ENCODE assay signal across 22 cellular contexts in the genomic region with DNA sequence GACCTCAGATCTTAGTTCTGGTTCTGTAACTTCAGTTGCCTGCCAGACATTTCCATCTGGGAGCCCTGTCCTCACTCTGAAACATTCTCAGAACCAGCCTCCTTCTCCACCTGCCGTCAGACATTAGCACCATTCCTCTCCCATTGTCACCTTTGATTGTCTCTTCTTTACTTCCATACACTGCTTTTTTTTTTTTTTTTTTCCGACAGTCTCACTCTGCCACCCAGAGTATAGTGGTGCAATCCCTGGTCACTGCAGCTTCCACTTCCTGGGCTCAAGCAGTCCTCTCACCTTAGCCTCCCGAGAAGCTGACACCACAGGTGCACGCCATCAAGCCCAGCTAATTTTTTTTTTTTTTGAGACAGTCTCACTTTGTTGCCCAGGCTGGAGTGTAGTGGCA. TPM values are rescaled to one million over a fixed set of nuclear protein-coding genes. Genes with fewer than 3 reads are reported as not detected.
DNase-seq lines count a peak whose midpoint lies in the region; ATAC-seq, FAIRE-seq and TF ChIP-seq lines count a peak whose summit lies in the region.
"Had no signal": no experiment of that assay in that cellular context is flagged by ENCODE, and none has a peak within 500 bp of the region (broad histone marks: within the 10 kb centered on the region; RNA-seq: fewer than 3 reads in every experiment).

No MANE protein-coding gene starts in this region.

- SMC1A ChIA-PET in GM12878 (lab: Charles Lee; ENCODE audit: uncharacterized antibody, unreplicated experiment): interaction anchor here (1.3 to 1.4 kb wide), 3 partner anchors 12 to 156 kb away, joined by 3 to 4 read pairs (median 3); no protein-coding TSS in a partner anchor

- H3K4me2 ChIP-seq in GM12878 (ENCODE audit: control insufficient read depth, insufficient read depth): peak overlapping the region; percentile 26; the same call in 1 of the 2 replicates
- no peak overlapping the region for H3K4me2 ChIP-seq in HepG2 (ENCODE audit: low read depth, low read length)

- H3K36me3 Mint-ChIP-seq in activated T-helper 1 cell treated with anti-CD3 and anti-CD28 coated beads, Interleukin-12 subunit alpha, Interleukin-12 subunit beta, Interleukin-2, Interleukin-4 antibody, amounts not matched to agents 30 ng/mL and 10 ng/mL and 1 ng/mL, durations not matched to agents 14 hours and 24 hours and 36 hours (ENCODE audit: low read depth): no peaks in the 10 kb centered on the region
- H3K36me3 Mint-ChIP-seq: activated naive CD4-positive, alpha-beta T cell treated with anti-CD3 and anti-CD28 coated beads, Interleukin-2, amount 10 ng/mL, durations not matched to agents 7 days and 5 days; CD8-positive, alpha-beta T cell had no signal

- peak; percentile 0 for TF ChIP-seq CTCF in AG09309 (IDR thresholded peaks at IDR 0.05; ENCODE audit: control insufficient read depth, insufficient read depth, low read depth, low read length, missing control alignments)
- no peak for TF ChIP-seq CTCF in GM12878 (IDR thresholded peaks at IDR 0.05 in 2 of 3, conservative IDR thresholded peaks at IDR 0.05 in 1 of 3; ENCODE audit: control insufficient read depth in 2 of 3, extremely low read depth in 1 of 3, insufficient read depth in 1 of 3, low read depth in 3 of 3, low read length in 3 of 3)
- peak; percentile 37; the same call in 1 of the 2 replicates for TF ChIP-seq CTCF in HepG2 (CRISPR knock-in tag; IDR thresholded peaks at IDR 0.05)

- POLR2A ChIA-PET in GM12878 (lab: Charles Lee) (interaction anchor here (0.7 to 1.4 kb wide), 3 partner anchors 16 to 211 kb away, joined by 4 to 8 read pairs (median 4); no protein-coding TSS in a partner anchor), HepG2 (lab: Yijun Ruan, JAX) (no interaction called here)

- FAIRE-seq in GM12878 (lab: Jason Lieb, UNC) (no peak), HepG2 (lab: Jason Lieb, UNC) (no peak)
- FAIRE-seq: small intestine had no signal

- H3K9ac ChIP-seq in GM12878 (ENCODE audit: control insufficient read depth, insufficient read depth, low read length) (no peak overlapping the region), HepG2 (ENCODE audit: insufficient read depth, low read depth, low read length) (no peak overlapping the region)

- H2AFZ ChIP-seq in GM12878 (ENCODE audit: control insufficient read depth, low read depth, low read length) (no peak overlapping the region), HepG2 (ENCODE audit: low read length) (no peak overlapping the region)

- peaks cover 13% of the 10 kb centered on the region for H3K9me3 Mint-ChIP-seq in activated T-helper 1 cell treated with anti-CD3 and anti-CD28 coated beads, Interleukin-12 subunit alpha, Interleukin-12 subunit beta, Interleukin-2, Interleukin-4 antibody, amounts not matched to agents 30 ng/mL and 10 ng/mL and 1 ng/mL, durations not matched to agents 14 hours and 24 hours and 36 hours

- intact Hi-C loops in GM12878 (cut with micrococcal nuclease; ENCODE audit: unreplicated experiment) (no loop called here), HepG2 (cut with micrococcal nuclease; ENCODE audit: unreplicated experiment) (no loop called here)
- intact Hi-C loops in activated T-helper 1 cell treated with anti-CD3 and anti-CD28 coated beads, Interleukin-12 subunit alpha, Interleukin-12 subunit beta, Interleukin-2, Interleukin-4 antibody, amounts not matched to agents 30 ng/mL and 10 ng/mL and 1 ng/mL, durations not matched to agents 14 hours and 24 hours and 36 hours (cut with micrococcal nuclease): no loop called here

- RAD21 ChIA-PET in GM12878 (lab: Charles Lee; ENCODE audit: unreplicated experiment): interaction anchor here (0.6 to 1.3 kb wide), 2 partner anchors 153 to 309 kb away, joined by 3 to 6 read pairs; no protein-coding TSS in a partner anchor

- CTCF ChIA-PET in GM12878 (lab: Yijun Ruan, JAX) (interaction anchor here (0.7 to 0.9 kb wide), 2 partner anchors 153 to 182 kb away, joined by 3 read pairs; no protein-coding TSS in a partner anchor), HepG2 (lab: Yijun Ruan, JAX; ENCODE audit: low intra/inter-chr PET ratio, low total read pairs) (no interaction called here)

- peaks cover 4% of the 10 kb centered on the region for H3K27me3 Mint-ChIP-seq in activated T-helper 1 cell treated with anti-CD3 and anti-CD28 coated beads, Interleukin-12 subunit alpha, Interleukin-12 subunit beta, Interleukin-2, Interleukin-4 antibody, amounts not matched to agents 30 ng/mL and 10 ng/mL and 1 ng/mL, durations not matched to agents 14 hours and 24 hours and 36 hours (ENCODE audit: insufficient read depth)

- no peak overlapping the region for H3K27ac Mint-ChIP-seq in activated T-helper 1 cell treated with anti-CD3 and anti-CD28 coated beads, Interleukin-12 subunit alpha, Interleukin-12 subunit beta, Interleukin-2, Interleukin-4 antibody, amounts not matched to agents 30 ng/mL and 10 ng/mL and 1 ng/mL, durations not matched to agents 14 hours and 24 hours and 36 hours
- H3K27ac Mint-ChIP-seq: activated CD4-positive, alpha-beta memory T cell treated with anti-CD3 and anti-CD28 coated beads, Interleukin-2, amount 10 ng/mL, durations not matched to agents 7 days and 5 days; activated naive CD4-positive, alpha-beta T cell treated with anti-CD3 and anti-CD28 coated beads, Interleukin-2, amount 10 ng/mL, durations not matched to agents 7 days and 5 days; CD8-positive, alpha-beta T cell; H9 had no signal

- ATAC-seq in GM12878 (no peak), HepG2 (0 out of 3 replicates have a peak, but pooled peaks have one; percentile 32), HG03045 (IDR thresholded peaks at IDR 0.05; ENCODE audit: unreplicated experiment) (no peak)
- ATAC-seq: CD8-positive, alpha-beta T cell had no signal

- no TSS peak for BruUV-seq in GM12878 (replicated peaks; lab: Mats Ljungman, UMichigan)
- BruUV-seq in HepG2 (replicated peaks; lab: Mats Ljungman, UMichigan): no TSS peak

- DNase-seq in AG09309 (ENCODE audit: low read depth) (no peak), NCI-H146 (lab: John Stamatoyannopoulos, UW) (peak; percentile 53), GM12878 (ENCODE audit: low read depth, low spot score) (no peak), HepG2 (ENCODE audit: low spot score) (no peak), NCI-H2227 treated with DMSO at 0.1 percent for 48 hours (lab: John Stamatoyannopoulos, UW) (no peak)
- DNase-seq in activated T-helper 1 cell treated with anti-CD3 and anti-CD28 coated beads, Interleukin-12 subunit alpha, Interleukin-12 subunit beta, Interleukin-2, Interleukin-4 antibody, amounts not matched to agents 30 ng/mL and 10 ng/mL and 1 ng/mL, durations not matched to agents 14 hours and 24 hours and 36 hours (ENCODE audit: low spot score): no peak
- DNase-seq: activated CD4-positive, alpha-beta memory T cell treated with anti-CD3 and anti-CD28 coated beads, Interleukin-2, amount 10 ng/mL, durations not matched to agents 7 days and 5 days; activated CD4-positive, alpha-beta T cell treated with anti-CD3 and anti-CD28 coated beads for 1 hour; activated CD8-positive, alpha-beta memory T cell treated with anti-CD3 and anti-CD28 coated beads, Interleukin-2, amount 50 U/mL, for 4 hours; activated naive CD4-positive, alpha-beta T cell treated with anti-CD3 and anti-CD28 coated beads, Interleukin-2, amount 10 ng/mL, durations not matched to agents 7 days and 5 days; CD8-positive, alpha-beta T cell; cerebellar nuclear complex; esophagus squamous epithelium; H9; NCI-H1436 treated with DMSO at 0.1 percent for 48 hours; NCI-H510A; nephron progenitor cell; stimulated activated naive CD4-positive, alpha-beta T cell treated with Interleukin-2 at 50 U/mL for 16 hours had no signal

- H3K36me3 ChIP-seq in GM12878 (ENCODE audit: control insufficient read depth in 2 of 2, insufficient read depth in 2 of 2, low read length in 1 of 2) (no peaks in the 10 kb centered on the region), HepG2 (replicated peaks in 1 of 2; ENCODE audit: control insufficient read depth in 1 of 2, insufficient read depth in 2 of 2, low read length in 2 of 2) (no peaks in the 10 kb centered on the region)
- H3K36me3 ChIP-seq: adrenal gland, esophagus squamous epithelium had no signal

- no peak overlapping the region for H3K4me3 Mint-ChIP-seq in activated T-helper 1 cell treated with anti-CD3 and anti-CD28 coated beads, Interleukin-12 subunit alpha, Interleukin-12 subunit beta, Interleukin-2, Interleukin-4 antibody, amounts not matched to agents 30 ng/mL and 10 ng/mL and 1 ng/mL, durations not matched to agents 14 hours and 24 hours and 36 hours
- H3K4me3 Mint-ChIP-seq: activated CD4-positive, alpha-beta memory T cell treated with anti-CD3 and anti-CD28 coated beads, Interleukin-2, amount 10 ng/mL, durations not matched to agents 7 days and 5 days; activated naive CD4-positive, alpha-beta T cell treated with anti-CD3 and anti-CD28 coated beads, Interleukin-2, amount 10 ng/mL, durations not matched to agents 7 days and 5 days; CD8-positive, alpha-beta T cell; H9; nephron progenitor cell had no signal

- H3K27ac ChIP-seq in GM12878 (ENCODE audit: control insufficient read depth, insufficient read depth) (no peak overlapping the region), HepG2 (ENCODE audit: extremely low read length, insufficient read depth, low read length) (no peak overlapping the region)
- H3K27ac ChIP-seq: adrenal gland, foreskin keratinocyte had no signal

- TF ChIP-seq POLR2A in GM12878 (IDR thresholded peaks at IDR 0.05; ENCODE audit: low read depth, low read length) (no peak), HepG2 (IDR thresholded peaks at IDR 0.05; ENCODE audit: insufficient read depth in 1 of 2, low read depth in 2 of 2, low read length in 2 of 2) (no peak)

- H3K4me1 ChIP-seq in GM12878 (ENCODE audit: control insufficient read depth, insufficient read depth, low read length) (peaks cover 20% of the 10 kb centered on the region), HepG2 (ENCODE audit: insufficient read depth, low read length) (no peaks in the 10 kb centered on the region)
- H3K4me1 ChIP-seq: foreskin keratinocyte had no signal

- TF ChIP-seq RAD21 in GM12878 (IDR thresholded peaks at IDR 0.05; ENCODE audit: insufficient read depth, low read depth, low read length): no peak
- TF ChIP-seq RAD21 in HepG2 (CRISPR knock-in tag; IDR thresholded peaks at IDR 0.05): no peak

- H4K20me1 ChIP-seq in GM12878 (ENCODE audit: control insufficient read depth, insufficient read depth) (no peaks in the 10 kb centered on the region), HepG2 (ENCODE audit: insufficient read depth, low read length) (no peaks in the 10 kb centered on the region)

- H3K9me3 ChIP-seq in GM12878 (replicated peaks; ENCODE audit: control insufficient read depth, insufficient read depth, low read length) (no peaks in the 10 kb centered on the region; the same call in 2 of the 3 replicates), HepG2 (ENCODE audit: low read length) (peaks cover 10% of the 10 kb centered on the region)
- H3K9me3 ChIP-seq: adrenal gland, esophagus squamous epithelium had no signal

- no peaks in the 10 kb centered on the region for H3K27me3 ChIP-seq in GM12878 (replicated peaks in 1 of 2; ENCODE audit: control insufficient read depth in 2 of 2, insufficient read depth in 2 of 2, low read length in 1 of 2)
- no peaks in the 10 kb centered on the region for H3K27me3 ChIP-seq in HepG2 (ENCODE audit: control insufficient read depth in 1 of 2, insufficient read depth in 2 of 2, low read length in 2 of 2)
- H3K27me3 ChIP-seq: adrenal gland, foreskin keratinocyte had no signal

- TF ChIP-seq EP300 in GM12878 (IDR thresholded peaks at IDR 0.05; ENCODE audit: borderline replicate concordance in 1 of 2, control insufficient read depth in 1 of 2, low read depth in 2 of 2, low read length in 2 of 2) (no peak), HepG2 (IDR thresholded peaks at IDR 0.05; ENCODE audit: low read depth in 2 of 2, low read length in 2 of 2) (no peak), HepG2 (CRISPR knock-in tag; IDR thresholded peaks at IDR 0.05; ENCODE audit: borderline replicate concordance) (no peak)

- H3K79me2 ChIP-seq in GM12878 (ENCODE audit: control insufficient read depth, insufficient read depth, low read length) (no peaks in the 10 kb centered on the region), HepG2 (ENCODE audit: insufficient read depth, low read length) (no peaks in the 10 kb centered on the region)

- in situ Hi-C loops in GM12878 (cut with MboI): no loop called here
- in situ Hi-C loops in HepG2 (cut with HindIII; ENCODE audit: extremely low pct_ligation_motif_present, low pct_unique_long_range_greater_than_20kb): no loop called here

- H3K4me1 Mint-ChIP-seq in activated T-helper 1 cell treated with anti-CD3 and anti-CD28 coated beads, Interleukin-12 subunit alpha, Interleukin-12 subunit beta, Interleukin-2, Interleukin-4 antibody, amounts not matched to agents 30 ng/mL and 10 ng/mL and 1 ng/mL, durations not matched to agents 14 hours and 24 hours and 36 hours (ENCODE audit: low read depth): peaks cover 13% of the 10 kb centered on the region

- WGBS in GM12878 (ENCODE audit: insufficient coverage, insufficient replicate concordance, low lambda C conversion rate, missing lambda C conversion rate): 83% methylated on average over 2 of the region's 4 CpGs
- 97% methylated on average over 3 of the region's 4 CpGs for WGBS in HepG2 (ENCODE audit: low lambda C conversion rate)

- no peak overlapping the region for H3K4me3 ChIP-seq in AG09309 (ENCODE audit: control insufficient read depth, low read depth, low read length)
- no peak overlapping the region for H3K4me3 ChIP-seq in GM12878
- no peak overlapping the region for H3K4me3 ChIP-seq in HepG2 (replicated peaks in 1 of 3; ENCODE audit: insufficient read depth in 1 of 3, low read depth in 2 of 3, low read length in 3 of 3)
- H3K4me3 ChIP-seq: esophagus squamous epithelium had no signal

RNA-seq across cellular contexts. Expression of a gene that starts 21.1 kb away (rescaled TPM):
- total RNA-seq in GM12878 (2013; cell fraction: nucleolus; rRNA removed): 89.2 and 94.9 TPM in 2 replicates
- 8.5 and 9.4 TPM in 2 replicates for total RNA-seq in GM12878 (2014; rRNA removed)
- total RNA-seq in GM12878 (2014; rRNA removed; fragmentation: Illumina TruSeq; extraction: Trizol): 8.8 and 9.0 TPM in 2 replicates
- 36.5 and 39.0 TPM in 2 replicates for total RNA-seq in GM12878 (2021)
- 15.1 TPM for polyA plus RNA-seq in GM12878 (2011; ENCODE audit: low read depth)
- 7.1 and 11.2 TPM in 2 replicates for polyA plus RNA-seq in GM12878 (2011; rRNA removed)
- 9.9 and 12.4 TPM in 2 replicates for polyA plus RNA-seq in GM12878 (2011; cell fraction: cytosol; rRNA removed)
- 21.7 and 25.1 TPM in 2 replicates for polyA plus RNA-seq in GM12878 (2011; cell fraction: nucleus; rRNA removed)
- 16.0 and 23.3 TPM in 2 replicates for polyA plus RNA-seq in GM12878 (2012)
- polyA plus RNA-seq in GM12878 (2014; fragmentation: Illumina TruSeq; extraction: Trizol): 15.9 and 17.3 TPM in 2 replicates
- 1 to 10 TPM; 1.7 to 3.3 TPM for polyA plus RNA-seq in GM12878 (2014; fragmentation: Nextera tagmentation; extraction: Ambion mirVana)
- polyA plus RNA-seq in GM12878 (2014; rRNA removed): 11.3 and 14.2 TPM in 2 replicates
- polyA plus RNA-seq in GM12878 (2016; fragmentation: Nextera tagmentation; extraction: Ambion mirVana): 1 to 10 TPM; 9.1 to 9.3 TPM
- polyA minus RNA-seq in GM12878 (2011; rRNA and poly(A)+ RNA removed): 38.7 and 52.6 TPM in 2 replicates
- 19.0 and 20.1 TPM in 2 replicates for polyA minus RNA-seq in GM12878 (2011; cell fraction: cytosol; rRNA and poly(A)+ RNA removed)
- 16.2 and 32.7 TPM in 2 replicates for polyA minus RNA-seq in GM12878 (2011; cell fraction: nucleus; rRNA and poly(A)+ RNA removed)
- 14.4 and 25.9 TPM in 2 replicates for total RNA-seq in HepG2 (2016; rRNA removed; fragmentation: Illumina TruSeq; extraction: Trizol)
- total RNA-seq in HepG2 (2016; cell fraction: cytosol; rRNA removed; fragmentation: Illumina TruSeq; extraction: Trizol; ENCODE audit: low read depth): 38.1 and 38.4 TPM in 2 replicates
- total RNA-seq in HepG2 (2016; cell fraction: insoluble cytoplasmic fraction; rRNA removed; fragmentation: Illumina TruSeq; extraction: Trizol): 13.8 and 20.2 TPM in 2 replicates
- total RNA-seq in HepG2 (2016; cell fraction: membrane; rRNA removed; fragmentation: Illumina TruSeq; extraction: Trizol): 26.7 and 27.9 TPM in 2 replicates
- 19.7 and 24.5 TPM in 2 replicates for total RNA-seq in HepG2 (2016; cell fraction: nucleus; rRNA removed; fragmentation: Illumina TruSeq; extraction: Trizol)
- 17.0 and 20.2 TPM in 2 replicates for polyA plus RNA-seq in HepG2 (2011; rRNA removed)
- polyA plus RNA-seq in HepG2 (2011; cell fraction: cytosol; rRNA removed): 11.5 and 11.7 TPM in 2 replicates
- 34.6 and 39.9 TPM in 2 replicates for polyA plus RNA-seq in HepG2 (2011; cell fraction: nucleus; rRNA removed)
- 18.0 and 18.2 TPM in 2 replicates for polyA plus RNA-seq in HepG2 (2012)
- 2.4 and 2.9 TPM in 2 replicates for polyA plus RNA-seq in HepG2 (2016; cell fraction: cytosol; fragmentation: Illumina TruSeq; extraction: Trizol; ENCODE audit: low read depth)
- 15.0 and 20.1 TPM in 2 replicates for polyA plus RNA-seq in HepG2 (2016; cell fraction: insoluble cytoplasmic fraction; fragmentation: Illumina TruSeq; extraction: Trizol; ENCODE audit: low read depth)
- 5.5 and 6.5 TPM in 2 replicates for polyA plus RNA-seq in HepG2 (2016; cell fraction: membrane; fragmentation: Illumina TruSeq; extraction: Trizol; ENCODE audit: low read depth)
- polyA plus RNA-seq in HepG2 (2016; cell fraction: nucleus; fragmentation: Illumina TruSeq; extraction: Trizol; ENCODE audit: insufficient read depth, low read depth): 17.7 and 18.3 TPM in 2 replicates
- polyA minus RNA-seq in HepG2 (2011; rRNA and poly(A)+ RNA removed; ENCODE audit: low replicate concordance): 10.5 and 48.8 TPM in 2 replicates
- 29.2 and 34.4 TPM in 2 replicates for polyA minus RNA-seq in HepG2 (2011; cell fraction: cytosol; rRNA and poly(A)+ RNA removed)
- 29.6 and 32.6 TPM in 2 replicates for polyA minus RNA-seq in HepG2 (2011; cell fraction: nucleus; rRNA and poly(A)+ RNA removed)
- total RNA-seq in activated T-helper 1 cell treated with anti-CD3 and anti-CD28 coated beads, Interleukin-12 subunit alpha, Interleukin-12 subunit beta, Interleukin-2, Interleukin-4 antibody, amounts not matched to agents 30 ng/mL and 10 ng/mL and 1 ng/mL, durations not matched to agents 14 hours and 24 hours and 36 hours: 28.3 and 29.2 TPM in 2 replicates

RNA-seq across cellular contexts. Expression of a gene that starts 30.2 kb away (rescaled TPM):
- total RNA-seq in GM12878 (2013; cell fraction: nucleolus; rRNA removed): 57.2 and 58.6 TPM in 2 replicates
- total RNA-seq in GM12878 (2014; rRNA removed): 32.5 and 32.7 TPM in 2 replicates
- total RNA-seq in GM12878 (2014; rRNA removed; fragmentation: Illumina TruSeq; extraction: Trizol): 20.0 and 20.4 TPM in 2 replicates
- 20.0 and 20.7 TPM in 2 replicates for total RNA-seq in GM12878 (2021)
- polyA plus RNA-seq in GM12878 (2011; ENCODE audit: low read depth): 12.6 TPM
- polyA plus RNA-seq in GM12878 (2011; rRNA removed): 1.4 and 1.5 TPM in 2 replicates
- 0.69 and 1.4 TPM in 2 replicates for polyA plus RNA-seq in GM12878 (2011; cell fraction: cytosol; rRNA removed)
- 1.6 and 1.8 TPM in 2 replicates for polyA plus RNA-seq in GM12878 (2011; cell fraction: nucleus; rRNA removed)
- 12.1 and 20.6 TPM in 2 replicates for polyA plus RNA-seq in GM12878 (2012)
- polyA plus RNA-seq in GM12878 (2014; fragmentation: Illumina TruSeq; extraction: Trizol): 22.8 and 35.4 TPM in 2 replicates
- 1 to 10 TPM; 6.8 to 8.3 TPM for polyA plus RNA-seq in GM12878 (2014; fragmentation: Nextera tagmentation; extraction: Ambion mirVana)
- polyA plus RNA-seq in GM12878 (2014; rRNA removed): 21.6 and 22.0 TPM in 2 replicates
- polyA plus RNA-seq in GM12878 (2016; fragmentation: Nextera tagmentation; extraction: Ambion mirVana): 10 to 100 TPM; 12.0 to 12.2 TPM
- polyA minus RNA-seq in GM12878 (2011; rRNA and poly(A)+ RNA removed): 0.62 TPM in 1 of 2 replicates, not detected in the other
- not detected in 2 replicates for polyA minus RNA-seq in GM12878 (2011; cell fraction: cytosol; rRNA and poly(A)+ RNA removed)
- polyA minus RNA-seq in GM12878 (2011; cell fraction: nucleus; rRNA and poly(A)+ RNA removed): 0.24 TPM in 1 of 2 replicates, not detected in the other
- 4.0 and 6.1 TPM in 2 replicates for total RNA-seq in HepG2 (2016; rRNA removed; fragmentation: Illumina TruSeq; extraction: Trizol)
- 6.2 and 7.7 TPM in 2 replicates for total RNA-seq in HepG2 (2016; cell fraction: cytosol; rRNA removed; fragmentation: Illumina TruSeq; extraction: Trizol; ENCODE audit: low read depth)
- total RNA-seq in HepG2 (2016; cell fraction: insoluble cytoplasmic fraction; rRNA removed; fragmentation: Illumina TruSeq; extraction: Trizol): 4.0 and 4.2 TPM in 2 replicates
- 6.2 and 7.7 TPM in 2 replicates for total RNA-seq in HepG2 (2016; cell fraction: membrane; rRNA removed; fragmentation: Illumina TruSeq; extraction: Trizol)
- total RNA-seq in HepG2 (2016; cell fraction: nucleus; rRNA removed; fragmentation: Illumina TruSeq; extraction: Trizol): 5.0 and 7.0 TPM in 2 replicates
- 4.9 and 6.6 TPM in 2 replicates for polyA plus RNA-seq in HepG2 (2011; rRNA removed)
- 4.4 and 4.6 TPM in 2 replicates for polyA plus RNA-seq in HepG2 (2011; cell fraction: cytosol; rRNA removed)
- 5.3 and 6.9 TPM in 2 replicates for polyA plus RNA-seq in HepG2 (2011; cell fraction: nucleus; rRNA removed)
- 2.7 and 3.4 TPM in 2 replicates for polyA plus RNA-seq in HepG2 (2012)
- polyA plus RNA-seq in HepG2 (2016; cell fraction: cytosol; fragmentation: Illumina TruSeq; extraction: Trizol; ENCODE audit: low read depth): 5.8 and 8.1 TPM in 2 replicates
- polyA plus RNA-seq in HepG2 (2016; cell fraction: insoluble cytoplasmic fraction; fragmentation: Illumina TruSeq; extraction: Trizol; ENCODE audit: low read depth): 3.9 and 4.1 TPM in 2 replicates
- 5.9 and 6.2 TPM in 2 replicates for polyA plus RNA-seq in HepG2 (2016; cell fraction: membrane; fragmentation: Illumina TruSeq; extraction: Trizol; ENCODE audit: low read depth)
- polyA plus RNA-seq in HepG2 (2016; cell fraction: nucleus; fragmentation: Illumina TruSeq; extraction: Trizol; ENCODE audit: insufficient read depth, low read depth): 3.4 and 12.1 TPM in 2 replicates
- polyA minus RNA-seq in HepG2 (2011; rRNA and poly(A)+ RNA removed; ENCODE audit: low replicate concordance): 0.23 and 7.4 TPM in 2 replicates
- polyA minus RNA-seq in HepG2 (2011; cell fraction: cytosol; rRNA and poly(A)+ RNA removed): 1.5 and 3.0 TPM in 2 replicates
- polyA minus RNA-seq in HepG2 (2011; cell fraction: nucleus; rRNA and poly(A)+ RNA removed): 6.3 and 9.0 TPM in 2 replicates
- total RNA-seq in activated T-helper 1 cell treated with anti-CD3 and anti-CD28 coated beads, Interleukin-12 subunit alpha, Interleukin-12 subunit beta, Interleukin-2, Interleukin-4 antibody, amounts not matched to agents 30 ng/mL and 10 ng/mL and 1 ng/mL, durations not matched to agents 14 hours and 24 hours and 36 hours: 2.4 and 3.1 TPM in 2 replicates

Comparison
In these comparisons a context has a peak if more than half of its experiments do, and no peak if none do; other contexts are left out.
1. CTCF ChIP-seq: peak in AG09309 (single experiment) and HepG2 (single experiment); none in GM12878 (0 of 3).